In the genomic region with DNA sequence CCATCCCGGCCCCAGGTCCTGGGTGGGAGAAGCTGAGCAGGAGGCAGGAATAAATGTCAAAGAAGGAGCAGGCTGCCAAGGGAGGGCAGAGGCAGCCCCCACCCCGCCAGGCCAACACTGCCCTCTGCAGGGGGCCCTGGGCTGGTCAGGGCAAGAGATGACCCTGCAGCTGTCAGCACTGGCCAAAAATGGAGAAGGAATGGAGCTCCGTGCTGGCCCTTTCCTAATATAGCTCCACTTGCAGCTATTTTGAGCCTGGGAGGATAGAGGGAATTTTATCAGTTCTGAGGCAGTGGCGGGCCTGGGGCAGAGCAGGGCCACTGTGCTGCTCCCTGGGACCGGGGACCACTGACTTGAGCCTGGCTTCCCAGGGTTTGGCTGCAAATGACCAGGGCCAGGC, we compare ENCODE assay signal across 10 cellular contexts. TPM values are rescaled to one million over a fixed set of nuclear protein-coding genes. Genes with fewer than 3 reads are reported as not detected.
DNase-seq lines count a peak whose midpoint lies in the region; ATAC-seq lines count a peak whose summit lies in the region.
"Had no signal": no experiment of that assay in that cellular context is flagged by ENCODE, and none has a peak within 500 bp of the region (broad histone marks: within the 10 kb centered on the region; RNA-seq: fewer than 3 reads in every experiment).

No MANE protein-coding gene starts in this region.

- no peak for ATAC-seq in GM18870 (IDR thresholded peaks at IDR 0.05; ENCODE audit: unreplicated experiment)

- peak; percentile 2 for DNase-seq in NCI-H748 (lab: John Stamatoyannopoulos, UW; ENCODE audit: unreplicated experiment)
- DNase-seq in NCI-H748 treated with DMSO at 0.1 percent for 48 hours (lab: John Stamatoyannopoulos, UW), result no peak
- peak; percentile 8 for DNase-seq in amniotic epithelial cell (ENCODE audit: low read depth)
- DNase-seq in inferior parietal cortex (ENCODE audit: extremely low spot score), result peak; percentile 15
- peak; percentile 76 for DNase-seq in ureter (ENCODE audit: low spot score)
- no peak for DNase-seq in NCI-H1930 (lab: John Stamatoyannopoulos, UW)
- DNase-seq in activated CD4-positive, alpha-beta T cell treated with anti-CD3 and anti-CD28 coated beads, Interleukin-2, amount 50 U/mL, for 4 hours, result no peak
- DNase-seq: activated B cell treated with CpG ODN at 0.5 μM for 24 hours had no signal

RNA-seq across cellular contexts. Expression of gene LDB3, which starts 16.0 kb away (rescaled TPM):
- total RNA-seq in ureter, result 15.9 TPM
- total RNA-seq: activated B cell treated with CpG ODN at 0.5 μM for 24 hours had no signal

RNA-seq across cellular contexts. Expression of gene OPN4, which starts 30.0 kb away (rescaled TPM):
- not detected for total RNA-seq in ureter
- total RNA-seq: activated B cell treated with CpG ODN at 0.5 μM for 24 hours; CD4-positive, alpha-beta memory T cell had no signal

Comparison
In these comparisons a context has a peak if more than half of its experiments do, and no peak if none do; other contexts are left out.
1. DNase-seq: peak in NCI-H748 (single experiment), amniotic epithelial cell (single experiment), inferior parietal cortex (single experiment) and ureter (single experiment); none in NCI-H748 treated with DMSO at 0.1 percent for 48 hours (single experiment), NCI-H1930 (0 of 2) and activated CD4-positive, alpha-beta T cell treated with anti-CD3 and anti-CD28 coated beads, Interleukin-2, amount 50 U/mL, for 4 hours (0 of 2).